1 cellular context compared by ENCODE assay signal in the genomic region with DNA sequence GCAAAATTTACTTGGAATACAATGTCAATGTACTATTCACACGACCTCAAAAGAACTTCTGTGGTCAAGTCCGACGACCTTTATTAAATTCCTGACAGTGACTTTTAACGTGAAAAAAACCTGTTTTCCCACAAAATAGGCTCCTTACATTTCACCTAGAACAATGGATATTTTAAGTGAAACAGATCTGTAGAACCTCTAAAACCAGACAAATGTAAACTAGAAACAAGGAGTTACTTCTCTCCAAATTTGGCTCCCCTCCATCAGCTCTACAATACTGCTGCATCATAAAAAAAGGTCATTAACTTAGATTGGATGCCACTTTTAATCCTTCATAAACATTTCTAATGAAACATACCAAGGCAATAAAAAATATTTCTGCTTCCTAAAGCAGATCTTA.
TF ChIP-seq lines count a peak whose summit lies in the region.

No MANE protein-coding gene starts in this region.

TF ChIP-seq in H1, 55 proteins besides CTCF, POLR2A, EP300 and RAD21:
- no peak for TF ChIP-seq JUND (IDR thresholded peaks at IDR 0.05; ENCODE audit: low read length)
- TF ChIP-seq MAFK (IDR thresholded peaks at IDR 0.05; ENCODE audit: low read depth, low read length) = no peak
- TF ChIP-seq YY1 (IDR thresholded peaks at IDR 0.05; ENCODE audit: low read depth, low read length) = no peak
- TF ChIP-seq CTBP2 (IDR thresholded peaks at IDR 0.05; ENCODE audit: borderline replicate concordance, insufficient read depth, insufficient read length, low read length) = no peak
- TF ChIP-seq RNF2 (IDR thresholded peaks at IDR 0.05; ENCODE audit: borderline replicate concordance, low read depth, low read length, missing control alignments, poor library complexity, severe bottlenecking) = no peak
